15 cellular contexts compared by ENCODE assay signal in the genomic region with DNA sequence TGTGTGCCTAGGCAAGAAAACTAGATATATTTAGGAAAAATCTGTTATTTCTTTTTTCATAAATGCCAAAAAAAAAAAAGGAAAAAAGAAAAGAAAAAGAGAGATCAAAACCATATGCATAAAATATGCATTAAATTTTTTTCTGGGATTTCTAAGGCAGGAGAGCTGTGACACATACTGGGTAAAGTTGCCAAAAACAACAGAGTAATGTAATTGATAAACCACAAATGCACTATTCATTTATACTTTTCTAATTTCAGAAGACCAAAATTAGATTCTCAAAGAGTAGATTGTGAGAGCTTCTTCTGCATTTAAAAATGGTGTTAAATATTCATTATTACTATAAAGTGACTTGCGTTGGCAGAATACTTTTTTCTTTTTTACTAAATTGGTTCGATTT.
DNase-seq lines count a peak whose midpoint lies in the region; ATAC-seq and TF ChIP-seq lines count a peak whose summit lies in the region.
"Had no signal": no experiment of that assay in that cellular context is flagged by ENCODE, and none has a peak within 500 bp of the region (broad histone marks: within the 10 kb centered on the region; RNA-seq: fewer than 3 reads in every experiment).

No MANE protein-coding gene starts in this region.

- no peak overlapping the region for H3K4me3 ChIP-seq in adipocyte (ENCODE audit: low read length)
- no peak overlapping the region for H3K4me3 ChIP-seq in fibroblast of pulmonary artery (replicated peaks; ENCODE audit: low read depth, low read length)
- H3K4me3 ChIP-seq in left lung = no peak overlapping the region
- H3K4me3 ChIP-seq in gastroesophageal sphincter = no peak overlapping the region
- H3K4me3 ChIP-seq: BLaER1 treated with 17β-estradiol and CSF1 and Interleukin-3, amounts not matched to agents 10 nM and 100 nM; HAP-1 had no signal

- H3K9me3 ChIP-seq in adipocyte (ENCODE audit: control insufficient read depth, low read length) (no peaks in the 10 kb centered on the region), left lung (no peaks in the 10 kb centered on the region), gastroesophageal sphincter (no peaks in the 10 kb centered on the region)
- H3K9me3 ChIP-seq: BLaER1 treated with 17β-estradiol and CSF1 and Interleukin-3, amounts not matched to agents 10 nM and 100 nM; HAP-1 had no signal

- H3K36me3 ChIP-seq in adipocyte (ENCODE audit: control insufficient read depth, insufficient read depth, low read length, severe bottlenecking) (no peaks in the 10 kb centered on the region), left lung (no peaks in the 10 kb centered on the region), gastroesophageal sphincter (no peaks in the 10 kb centered on the region)
- H3K36me3 ChIP-seq: BLaER1 treated with 17β-estradiol and CSF1 and Interleukin-3, amounts not matched to agents 10 nM and 100 nM; HAP-1 had no signal

- peak; percentile 15 for DNase-seq in HS-5 (ENCODE audit: low read depth)
- peak; percentile 59 for DNase-seq in adipocyte (ENCODE audit: low read depth)
- peak; percentile 53 for DNase-seq in dedifferentiated amniotic fluid mesenchymal stem cell (ENCODE audit: extremely low spot score)
- peak; percentile 3 for DNase-seq in fibroblast of pulmonary artery (ENCODE audit: low read depth)
- no peak for DNase-seq in activated CD4-positive, alpha-beta T cell treated with anti-CD3 and anti-CD28 coated beads for 1 hour
- no peak for DNase-seq in left lung
- no peak for DNase-seq in stimulated activated CD4-positive, alpha-beta T cell treated with anti-CD3 and anti-CD28 coated beads, Interleukin-4, amount 100 ng/mL, for 4 hours
- DNase-seq: ACHN; CD4-positive, CD25-positive, alpha-beta regulatory T cell; DMS53; GF-D8; HFFc6 had no signal

- TF ChIP-seq CTCF in fibroblast of pulmonary artery (IDR thresholded peaks at IDR 0.05; ENCODE audit: low read length, missing control alignments) (no peak), left lung (IDR thresholded peaks at IDR 0.05) (no peak), gastroesophageal sphincter (IDR thresholded peaks at IDR 0.05) (no peak)

- WGBS in gastroesophageal sphincter (ENCODE audit: low coverage in 1 of 2), 2 donors = 72 to 82% methylated on average over 2 of the region's 2 CpGs

- intact Hi-C loops in left lung (cut with DNase I) = no loop called here

- ATAC-seq in left lung (no peak), gastroesophageal sphincter (no peak)

- H3K27me3 ChIP-seq in adipocyte (replicated peaks; ENCODE audit: control insufficient read depth, insufficient read depth, low read length) (no peaks in the 10 kb centered on the region), left lung (no peaks in the 10 kb centered on the region), gastroesophageal sphincter (no peaks in the 10 kb centered on the region)
- H3K27me3 ChIP-seq: BLaER1 treated with 17β-estradiol and CSF1 and Interleukin-3, amounts not matched to agents 10 nM and 100 nM had no signal

- H3K4me1 ChIP-seq in adipocyte (ENCODE audit: control insufficient read depth, insufficient read depth, low read length) (no peaks in the 10 kb centered on the region), left lung (no peaks in the 10 kb centered on the region), gastroesophageal sphincter (no peaks in the 10 kb centered on the region)
- H3K4me1 ChIP-seq: BLaER1 treated with 17β-estradiol and CSF1 and Interleukin-3, amounts not matched to agents 10 nM and 100 nM; HAP-1 had no signal

- H3K9ac ChIP-seq in adipocyte (ENCODE audit: low read length) = no peak overlapping the region
- H3K9ac ChIP-seq: BLaER1 treated with 17β-estradiol and CSF1 and Interleukin-3, amounts not matched to agents 10 nM and 100 nM had no signal

- H3K27ac ChIP-seq in left lung (no peak overlapping the region), gastroesophageal sphincter (no peak overlapping the region)
- H3K27ac ChIP-seq: BLaER1 treated with 17β-estradiol and CSF1 and Interleukin-3, amounts not matched to agents 10 nM and 100 nM had no signal

- no peak for TF ChIP-seq EP300 in gastroesophageal sphincter (IDR thresholded peaks at IDR 0.05)

- TF ChIP-seq POLR2A in gastroesophageal sphincter (IDR thresholded peaks at IDR 0.05) = no peak

Comparison
In these comparisons a context has a peak if more than half of its experiments do, and no peak if none do; other contexts are left out.
1. DNase-seq: peak in HS-5 (single experiment), adipocyte (single experiment), dedifferentiated amniotic fluid mesenchymal stem cell (single experiment) and fibroblast of pulmonary artery (single experiment); none in activated CD4-positive, alpha-beta T cell treated with anti-CD3 and anti-CD28 coated beads for 1 hour (single experiment), left lung (0 of 2) and stimulated activated CD4-positive, alpha-beta T cell treated with anti-CD3 and anti-CD28 coated beads, Interleukin-4, amount 100 ng/mL, for 4 hours (0 of 2).